Comparison of ENCODE assay signal across 30 cellular contexts in the genomic region with DNA sequence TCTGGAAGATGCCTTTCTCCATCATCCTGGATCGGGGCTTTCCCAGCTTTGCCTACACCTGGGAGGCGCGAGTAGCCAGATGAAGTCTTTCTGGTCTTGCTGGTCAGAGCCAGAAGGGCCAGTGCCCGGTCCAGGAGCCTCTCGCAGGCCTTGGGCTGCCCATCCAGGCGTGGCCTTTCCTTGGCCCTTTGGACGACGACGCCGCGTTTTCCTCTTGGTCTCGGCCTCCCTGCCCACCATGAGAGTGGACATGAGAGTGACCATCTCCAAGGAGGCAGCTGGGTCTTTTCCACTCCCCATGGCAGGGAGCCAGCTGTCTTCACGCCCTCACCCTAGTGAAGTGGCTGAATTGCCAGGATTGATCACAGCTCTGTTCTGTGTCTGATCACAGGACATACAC. TPM values are rescaled to one million over a fixed set of nuclear protein-coding genes. Genes with fewer than 3 reads are reported as not detected.
"Had no signal": no experiment of that assay in that cellular context is flagged by ENCODE, and none has a peak within 500 bp of the region (broad histone marks: within the 10 kb centered on the region; RNA-seq: fewer than 3 reads in every experiment).

No MANE protein-coding gene starts in this region.

- H3K4me3 Mint-ChIP-seq: activated CD8-positive, alpha-beta memory T cell treated with anti-CD3 and anti-CD28 coated beads, Interleukin-2, amount 10 ng/mL, durations not matched to agents 7 days and 5 days; activated naive CD4-positive, alpha-beta T cell treated with anti-CD3 and anti-CD28 coated beads for 36 hours; activated naive CD8-positive, alpha-beta T cell treated with anti-CD3 and anti-CD28 coated beads for 36 hours had no signal

- H3K27ac Mint-ChIP-seq: activated CD8-positive, alpha-beta memory T cell treated with anti-CD3 and anti-CD28 coated beads, Interleukin-2, amount 10 ng/mL, durations not matched to agents 7 days and 5 days; activated naive CD4-positive, alpha-beta T cell treated with anti-CD3 and anti-CD28 coated beads for 36 hours; activated naive CD8-positive, alpha-beta T cell treated with anti-CD3 and anti-CD28 coated beads for 36 hours had no signal

- DNase-seq: activated CD4-positive, alpha-beta T cell treated with anti-CD3 and anti-CD28 coated beads for 4 hours; activated CD4-positive, alpha-beta T cell treated with anti-CD3 and anti-CD28 coated beads, Interleukin-2, amount 50 U/mL, for 48 hours; activated CD8-positive, alpha-beta memory T cell treated with anti-CD3 and anti-CD28 coated beads, Interleukin-2, amount 10 ng/mL, durations not matched to agents 7 days and 5 days; activated effector memory CD4-positive, alpha-beta T cell treated with Interleukin-2 at 50 U/mL for 16 hours; activated naive CD4-positive, alpha-beta T cell treated with anti-CD3 and anti-CD28 coated beads for 36 hours; activated naive CD8-positive, alpha-beta T cell treated with anti-CD3 and anti-CD28 coated beads for 36 hours; activated T-cell treated with anti-CD3 and anti-CD28 coated beads, Interleukin-2, amount 50 U/mL, for 24 hours; brain microvascular endothelial cell; caudate nucleus; IMR-90; KG1; NCI-H1092; NCI-H1417 treated with DMSO at 0.1 percent for 48 hours; NCI-H1694; NCI-H2029; NCI-H2107; NCI-H2171 treated with DMSO at 0.1 percent for 48 hours; NCI-H226; NCI-H526 treated with DMSO at 0.1 percent for 48 hours; NCI-H82; RPMI8226; SHP77; SW 1271 had no signal

- H3K27me3 ChIP-seq: brain microvascular endothelial cell, SJSA1 had no signal

- H3K27ac ChIP-seq: brain microvascular endothelial cell, SJSA1 had no signal

- H3K4me3 ChIP-seq: SJSA1 had no signal

- ATAC-seq: activated CD4-positive, CD25-positive, alpha-beta regulatory T cell treated with anti-CD3 and anti-CD28 coated beads, Interleukin-2, amount 50 U/mL, for 24 hours; activated CD8-positive, alpha-beta memory T cell treated with anti-CD3 and anti-CD28 coated beads, Interleukin-2, amount 10 ng/mL, durations not matched to agents 7 days and 5 days; Panc1; SK-N-SH treated with all-trans-retinoic acid at 6 μM for 48 hours had no signal

- H3K9me3 ChIP-seq: SJSA1 had no signal

- H3K9me3 Mint-ChIP-seq: activated naive CD4-positive, alpha-beta T cell treated with anti-CD3 and anti-CD28 coated beads for 36 hours; activated naive CD8-positive, alpha-beta T cell treated with anti-CD3 and anti-CD28 coated beads for 36 hours; activated T-cell treated with anti-CD3 and anti-CD28 coated beads, Interleukin-2, amount 50 U/mL, for 24 hours; activated T-helper 1 cell treated with anti-CD3 and anti-CD28 coated beads, Interleukin-12 subunit alpha, Interleukin-12 subunit beta, Interleukin-2, Interleukin-4 antibody, amounts not matched to agents 30 ng/mL and 10 ng/mL and 1 ng/mL, durations not matched to agents 14 hours and 24 hours and 36 hours had no signal

- H3K27me3 Mint-ChIP-seq: activated CD8-positive, alpha-beta memory T cell treated with anti-CD3 and anti-CD28 coated beads, Interleukin-2, amount 10 ng/mL, durations not matched to agents 7 days and 5 days; activated naive CD8-positive, alpha-beta T cell treated with anti-CD3 and anti-CD28 coated beads for 36 hours; activated T-cell treated with anti-CD3 and anti-CD28 coated beads, Interleukin-2, amount 50 U/mL, for 24 hours had no signal

RNA-seq across cellular contexts. Expression of a gene that starts 11.8 kb away (rescaled TPM):
- total RNA-seq: IMR-90, SJSA1 had no signal
- polyA plus RNA-seq: IMR-90 had no signal

RNA-seq across cellular contexts. Expression of a gene that starts 59.6 kb away (rescaled TPM):
- total RNA-seq: activated naive CD4-positive, alpha-beta T cell treated with anti-CD3 and anti-CD28 coated beads for 36 hours; activated naive CD8-positive, alpha-beta T cell treated with anti-CD3 and anti-CD28 coated beads for 36 hours; activated T-helper 1 cell treated with anti-CD3 and anti-CD28 coated beads, Interleukin-12 subunit alpha, Interleukin-12 subunit beta, Interleukin-2, Interleukin-4 antibody, amounts not matched to agents 30 ng/mL and 10 ng/mL and 1 ng/mL, durations not matched to agents 14 hours and 24 hours and 36 hours; OCI-LY7; T-helper 1 cell treated with Interleukin-12 subunit alpha and Interleukin-12 subunit beta and Interleukin-4 antibody, amounts not matched to agents 30 ng/mL and 1 ng/mL, for 36 hours had no signal
